In genomic region chr16:21990381-21990944, GRCh38 we compare ENCODE assay signal across 22 cellular contexts. TPM values are rescaled to one million over a fixed set of nuclear protein-coding genes. Genes with fewer than 3 reads are reported as not detected.
A peak's percentile ranks its signal among the peaks of the same experiment; 100 is the strongest.
DNase-seq lines count a peak whose midpoint lies in the region; ATAC-seq lines count a peak whose summit lies in the region.
"Had no signal": no experiment of that assay in that cellular context is flagged by ENCODE, and none has a peak within 500 bp of the region (broad histone marks: within the 10 kb centered on the region; RNA-seq: fewer than 3 reads in every experiment).

No MANE protein-coding gene starts in this region.

- no peaks in the 10 kb centered on the region for H3K79me1 ChIP-seq in trophoblast cell (ENCODE audit: low read length)

- H3K4me1 Mint-ChIP-seq in activated T-helper 17 cell treated with anti-CD3 and anti-CD28 coated beads, Interleukin-2, amount 50 U/mL, for 72 hours, result peaks cover 33% of the 10 kb centered on the region

- WGBS in trophoblast cell (ENCODE audit: extremely low coverage, insufficient coverage, insufficient read length), result no CpG with 5 or more reads among the region's 3 CpGs

- H2BK12ac ChIP-seq in trophoblast cell (ENCODE audit: low read length), result no peak overlapping the region

- no peak overlapping the region for H2BK5ac ChIP-seq in trophoblast cell (ENCODE audit: low read depth, low read length, poor library complexity)

- in situ Hi-C loops in HAP-1 (cut with MboI; ENCODE audit: low sequenced_read_pairs), result no loop called here

- no peak overlapping the region for H2AFZ ChIP-seq in trophoblast cell (ENCODE audit: insufficient read depth, low read length, poor library complexity)

- H4K12ac ChIP-seq in trophoblast cell (ENCODE audit: low read depth, low read length), result no peak overlapping the region

- no peak overlapping the region for H4K91ac ChIP-seq in trophoblast cell (ENCODE audit: low read depth, low read length)

- no peak for ATAC-seq in activated T-helper 17 cell treated with anti-CD3 and anti-CD28 coated beads, Interleukin-2, amount 50 U/mL, for 72 hours (replicated peaks)
- ATAC-seq: Right ventricle myocardium inferior had no signal

- no peak overlapping the region for H2BK120ac ChIP-seq in trophoblast cell (ENCODE audit: insufficient read depth, low read length, poor library complexity)

- H3K4me3 ChIP-seq in trophoblast cell (ENCODE audit: low read depth, low read length), result no peak overlapping the region
- no peak overlapping the region for H3K4me3 ChIP-seq in HAP-1
- H3K4me3 ChIP-seq: SJSA1 had no signal

- no peaks in the 10 kb centered on the region for H3K79me2 ChIP-seq in trophoblast cell (ENCODE audit: control insufficient read depth, insufficient read depth, low read length, poor library complexity)

- no peak overlapping the region for H3K23ac ChIP-seq in trophoblast cell (ENCODE audit: low read length)

- no peaks in the 10 kb centered on the region for H3K27me3 Mint-ChIP-seq in activated T-helper 17 cell treated with anti-CD3 and anti-CD28 coated beads, Interleukin-2, amount 50 U/mL, for 72 hours

- no peak overlapping the region for H3K14ac ChIP-seq in trophoblast cell (ENCODE audit: low read length)

- no peak overlapping the region for H3K4me2 ChIP-seq in trophoblast cell (ENCODE audit: low read length)

- no peak overlapping the region for H2AK5ac ChIP-seq in trophoblast cell (ENCODE audit: low read length)

- H3K4me3 Mint-ChIP-seq in activated T-helper 17 cell treated with anti-CD3 and anti-CD28 coated beads, Interleukin-2, amount 50 U/mL, for 72 hours, result no peak overlapping the region

- no peak overlapping the region for H3K9ac ChIP-seq in trophoblast cell (ENCODE audit: low read length)

- H3K27me3 ChIP-seq in trophoblast cell (ENCODE audit: insufficient read depth, low read length) (no peaks in the 10 kb centered on the region), HAP-1 (ENCODE audit: low read depth) (no peaks in the 10 kb centered on the region)
- H3K27me3 ChIP-seq: SJSA1 had no signal

- peak; percentile 39 for DNase-seq in NCI-H1105 treated with DMSO at 0.1 percent for 48 hours (lab: John Stamatoyannopoulos, UW)
- DNase-seq in NCI-H1105 (lab: John Stamatoyannopoulos, UW), result no peak
- peak; percentile 56 for DNase-seq in NCI-H748 (lab: John Stamatoyannopoulos, UW; ENCODE audit: unreplicated experiment)
- peak; percentile 56 to 81 for DNase-seq in trophoblast cell
- no peak for DNase-seq in HAP-1 (ENCODE audit: low spot score in 2 of 2)
- DNase-seq in HK-2 (ENCODE audit: unreplicated experiment), result no peak
- no peak for DNase-seq in stimulated activated CD4-positive, alpha-beta T cell treated with anti-CD3 and anti-CD28 coated beads, Interleukin-4, amount 100 ng/mL, for 1 hour
- DNase-seq: 8988T, C1 segment of cervical spinal cord, DMS53, H7, KBM-7, MM.1S, NCI-H1092 treated with DMSO at 0.1 percent for 48 hours, NCI-H2029 treated with DMSO at 0.1 percent for 48 hours, NCI-H774, T-helper 1 cell had no signal

- no peak overlapping the region for H4K8ac ChIP-seq in trophoblast cell (ENCODE audit: low read depth, low read length)

- H3K36me3 Mint-ChIP-seq in activated T-helper 17 cell treated with anti-CD3 and anti-CD28 coated beads, Interleukin-2, amount 50 U/mL, for 72 hours (ENCODE audit: low read depth), result peaks cover 14% of the 10 kb centered on the region

- no peak overlapping the region for H3K27ac ChIP-seq in trophoblast cell (ENCODE audit: low read depth, low read length)
- H3K27ac ChIP-seq: SJSA1 had no signal

- H3K9me3 Mint-ChIP-seq in activated T-helper 17 cell treated with anti-CD3 and anti-CD28 coated beads, Interleukin-2, amount 50 U/mL, for 72 hours, result no peaks in the 10 kb centered on the region

- H3K9me3 ChIP-seq in trophoblast cell (ENCODE audit: insufficient read depth, low read depth, low read length), result no peaks in the 10 kb centered on the region
- no peaks in the 10 kb centered on the region for H3K9me3 ChIP-seq in HAP-1
- H3K9me3 ChIP-seq: SJSA1 had no signal

- peak overlapping the region; percentile 8 for H3K27ac Mint-ChIP-seq in activated T-helper 17 cell treated with anti-CD3 and anti-CD28 coated beads, Interleukin-2, amount 50 U/mL, for 72 hours

- H3K4me1 ChIP-seq in trophoblast cell (ENCODE audit: control insufficient read depth in 1 of 2, insufficient read depth in 2 of 2, low read length in 2 of 2) (no peaks in the 10 kb centered on the region), HAP-1 (peaks cover 9% of the 10 kb centered on the region)
- H3K4me1 ChIP-seq: SJSA1 had no signal

- H3K36me3 ChIP-seq in trophoblast cell (ENCODE audit: control insufficient read depth in 1 of 2, insufficient read depth in 2 of 2, low read length in 2 of 2) (peaks cover 0 to 1% of the 10 kb centered on the region in 2 experiments), HAP-1 (replicated peaks) (no peaks in the 10 kb centered on the region; the same call in 1 of the 2 replicates)

- no peak overlapping the region for H3K18ac ChIP-seq in trophoblast cell (ENCODE audit: low read length)

- H3K4ac ChIP-seq in trophoblast cell (ENCODE audit: low read depth, low read length), result no peak overlapping the region

RNA-seq across cellular contexts. Expression of gene PDZD9, which starts 10.5 kb away (rescaled TPM):
- not detected for total RNA-seq in activated T-helper 17 cell treated with anti-CD3 and anti-CD28 coated beads, Interleukin-2, amount 50 U/mL, for 72 hours
- not detected in 2 replicates for polyA plus RNA-seq in trophoblast cell (2013)
- total RNA-seq: H7, HT1080, NCI-H460, Right ventricle myocardium inferior, SJSA1 had no signal

RNA-seq across cellular contexts. Expression of gene MOSMO, which starts 17.4 kb away (rescaled TPM):
- 10 to 100 TPM; 10.9 to 14.2 TPM for total RNA-seq in activated T-helper 17 cell treated with anti-CD3 and anti-CD28 coated beads, Interleukin-2, amount 50 U/mL, for 72 hours
- 7.0 and 7.4 TPM in 2 replicates for polyA plus RNA-seq in trophoblast cell (2013)

RNA-seq across cellular contexts. Expression of gene UQCRC2, which starts 37.3 kb away (rescaled TPM):
- 100 to 1,000 TPM; 202 to 322 TPM for total RNA-seq in activated T-helper 17 cell treated with anti-CD3 and anti-CD28 coated beads, Interleukin-2, amount 50 U/mL, for 72 hours
- polyA plus RNA-seq in trophoblast cell (2013), result 91.4 and 99.7 TPM in 2 replicates

Comparison
In these comparisons a context has a peak if more than half of its experiments do, and no peak if none do; other contexts are left out.
1. DNase-seq: peak in NCI-H1105 treated with DMSO at 0.1 percent for 48 hours (single experiment), NCI-H748 (single experiment) and trophoblast cell (2 of 2); none in NCI-H1105 (single experiment), HAP-1 (0 of 2), HK-2 (single experiment) and stimulated activated CD4-positive, alpha-beta T cell treated with anti-CD3 and anti-CD28 coated beads, Interleukin-4, amount 100 ng/mL, for 1 hour (single experiment).